8 cellular contexts compared by ENCODE assay signal in the genomic region with DNA sequence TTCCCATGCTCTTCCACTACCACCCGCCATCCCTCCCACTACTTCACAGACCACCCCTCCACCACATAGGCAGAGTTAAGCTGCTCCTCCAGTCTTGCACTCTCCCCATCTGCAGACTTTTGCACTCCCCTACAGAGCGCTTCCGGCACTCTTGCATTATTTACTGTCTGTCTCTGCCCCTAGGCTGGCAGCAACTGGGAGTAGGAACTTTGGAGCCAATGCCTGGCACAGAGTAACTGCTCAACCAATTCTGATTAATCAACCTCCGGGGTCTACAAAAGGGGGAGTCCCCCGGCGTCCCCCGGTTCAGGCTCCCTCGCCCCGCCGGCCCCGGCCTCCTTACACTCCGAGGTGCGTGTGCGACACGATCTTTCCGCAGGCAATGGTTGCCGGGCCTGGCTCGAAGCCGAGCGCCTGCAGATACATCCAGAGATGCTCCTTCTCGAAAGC. TPM values are rescaled to one million over a fixed set of nuclear protein-coding genes. Genes with fewer than 3 reads are reported as not detected.
DNase-seq lines count a peak whose midpoint lies in the region; ATAC-seq and TF ChIP-seq lines count a peak whose summit lies in the region.

No MANE protein-coding gene starts in this region.

- peak overlapping the region; percentile 79 for H3K14ac ChIP-seq in neuronal stem cell (ENCODE audit: low read length)

- peaks cover 4 to 29% of the 10 kb centered on the region in 2 donors for H3K36me3 ChIP-seq in neuronal stem cell (replicated peaks in 1 of 2; ENCODE audit: control insufficient read depth in 2 of 2, insufficient read depth in 2 of 2, low read length in 2 of 2)

- no peak overlapping the region for H3K4ac ChIP-seq in neuronal stem cell (ENCODE audit: low read length)

- H3K4me3 ChIP-seq in fibroblast of pulmonary artery (replicated peaks; ENCODE audit: low read depth, low read length) (peak overlapping the region; percentile 64), neuronal stem cell (ENCODE audit: low read length in 2 of 2) (peak overlapping the region; percentile 63 to 91)

- no peaks in the 10 kb centered on the region for H3K27me3 ChIP-seq in neuronal stem cell (ENCODE audit: control insufficient read depth in 3 of 3, insufficient read depth in 3 of 3, low read depth in 1 of 3, low read length in 3 of 3)

- H3K4me1 ChIP-seq in neuronal stem cell (ENCODE audit: control insufficient read depth in 2 of 2, insufficient read depth in 1 of 2, low read depth in 1 of 2, low read length in 2 of 2): peaks cover 4 to 8% of the 10 kb centered on the region in 2 donors

- peaks cover 52% of the 10 kb centered on the region for H3K4me1 Mint-ChIP-seq in activated T-cell treated with anti-CD3 and anti-CD28 coated beads, Interleukin-2, amount 50 U/mL, for 72 hours (ENCODE audit: low read depth)

- no peak overlapping the region for H2BK12ac ChIP-seq in neuronal stem cell (ENCODE audit: low read length)

- TF ChIP-seq CTCF in fibroblast of pulmonary artery (IDR thresholded peaks at IDR 0.05; ENCODE audit: low read length, missing control alignments): no peak

- no peak overlapping the region for H2BK120ac ChIP-seq in neuronal stem cell (ENCODE audit: low read depth, low read length)

- peak overlapping the region; percentile 95 for H3K9ac ChIP-seq in neuronal stem cell (ENCODE audit: low read depth, low read length, poor library complexity)

- DNase-seq in SIG-M5 treated with dmso at 0.1 percent for 504 hours (lab: John Stamatoyannopoulos, UW; ENCODE audit: unreplicated experiment) (peak; percentile 53), SIG-M5 (lab: John Stamatoyannopoulos, UW) (no peak), NCI-H69 (lab: John Stamatoyannopoulos, UW) (peak; percentile 82), fibroblast of pulmonary artery (ENCODE audit: low read depth) (no peak), neuronal stem cell (ENCODE audit: low spot score) (no peak), NCI-H1048 (lab: John Stamatoyannopoulos, UW) (no peak)
- DNase-seq in activated T-cell treated with anti-CD3 and anti-CD28 coated beads, Interleukin-2, amount 50 U/mL, for 72 hours: peak in 1 of 2 donors; percentile 36

- no peak overlapping the region for H4K8ac ChIP-seq in neuronal stem cell (ENCODE audit: low read depth, low read length)

- no peak overlapping the region for H4K91ac ChIP-seq in neuronal stem cell (ENCODE audit: low read depth, low read length, poor library complexity)

- WGBS in neuronal stem cell (ENCODE audit: extremely low coverage in 2 of 2, insufficient read length in 2 of 2, insufficient replicate concordance in 1 of 2), 2 donors: no CpG with 5 or more reads among the region's 21 CpGs

- H3K4me2 ChIP-seq in neuronal stem cell (ENCODE audit: insufficient read depth, low read length, poor library complexity, severe bottlenecking): peak overlapping the region; percentile 54

- peak overlapping the region; percentile 73 for H2AFZ ChIP-seq in neuronal stem cell (ENCODE audit: low read length)

- no peak overlapping the region for H2AK5ac ChIP-seq in neuronal stem cell (ENCODE audit: low read depth, low read length)

- peaks cover 4% of the 10 kb centered on the region for H3K79me1 ChIP-seq in neuronal stem cell (ENCODE audit: low read depth, low read length)

- no peak overlapping the region for H3K27ac ChIP-seq in neuronal stem cell (replicated peaks; ENCODE audit: low read length)

- peak; percentile 21 for ATAC-seq in HG02840 (IDR thresholded peaks at IDR 0.05; ENCODE audit: low FRiP score, unreplicated experiment)
- ATAC-seq in activated T-cell treated with anti-CD3 and anti-CD28 coated beads, Interleukin-2, amount 50 U/mL, for 72 hours (replicated peaks in 1 of 2): peak; percentile 41 to 46

- no peak overlapping the region for H2BK5ac ChIP-seq in neuronal stem cell (ENCODE audit: low read length)

- no peak overlapping the region for H2BK15ac ChIP-seq in neuronal stem cell (ENCODE audit: low read length)

- peak overlapping the region; percentile 96 to 97 for H3K4me3 Mint-ChIP-seq in activated T-cell treated with anti-CD3 and anti-CD28 coated beads, Interleukin-2, amount 50 U/mL, for 72 hours

- no peaks in the 10 kb centered on the region for H3K9me3 Mint-ChIP-seq in activated T-cell treated with anti-CD3 and anti-CD28 coated beads, Interleukin-2, amount 50 U/mL, for 72 hours

- H3K9me3 ChIP-seq in neuronal stem cell (replicated peaks in 1 of 2; ENCODE audit: control insufficient read depth in 2 of 2, insufficient read depth in 1 of 2, low read depth in 1 of 2, low read length in 2 of 2): peaks cover 0 to 3% of the 10 kb centered on the region in 2 donors

- H3K27me3 Mint-ChIP-seq in activated T-cell treated with anti-CD3 and anti-CD28 coated beads, Interleukin-2, amount 50 U/mL, for 72 hours (ENCODE audit: low read depth): no peaks in the 10 kb centered on the region

- no peak overlapping the region for H3K23ac ChIP-seq in neuronal stem cell (ENCODE audit: low read depth, low read length, poor library complexity)

- peak overlapping the region; percentile 72 for H3K18ac ChIP-seq in neuronal stem cell (ENCODE audit: low read length)

- peak overlapping the region; percentile 97 for H3K27ac Mint-ChIP-seq in activated T-cell treated with anti-CD3 and anti-CD28 coated beads, Interleukin-2, amount 50 U/mL, for 72 hours

- peaks cover 5 to 11% of the 10 kb centered on the region in 2 donors for H3K36me3 Mint-ChIP-seq in activated T-cell treated with anti-CD3 and anti-CD28 coated beads, Interleukin-2, amount 50 U/mL, for 72 hours (ENCODE audit: insufficient read depth in 2 of 2)

RNA-seq across cellular contexts. Expression of a gene that starts 0.5 kb away (rescaled TPM):
- total RNA-seq in activated T-cell treated with anti-CD3 and anti-CD28 coated beads, Interleukin-2, amount 50 U/mL, for 72 hours: 10 to 100 TPM; 32.8 to 33.4 TPM
- polyA plus RNA-seq in neuronal stem cell (2013, experiment 1 of 2): 26.0 TPM
- polyA plus RNA-seq in neuronal stem cell (2013, experiment 2 of 2): 26.1 TPM

RNA-seq across cellular contexts. Expression of a gene that starts 25.1 kb away (rescaled TPM):
- total RNA-seq in activated T-cell treated with anti-CD3 and anti-CD28 coated beads, Interleukin-2, amount 50 U/mL, for 72 hours: 10 to 100 TPM; 76.4 to 84.0 TPM
- 60.1 TPM for polyA plus RNA-seq in neuronal stem cell (2013, experiment 1 of 2)
- 58.0 TPM for polyA plus RNA-seq in neuronal stem cell (2013, experiment 2 of 2)

RNA-seq across cellular contexts. Expression of a gene that starts 53.0 kb away (rescaled TPM):
- 10 to 100 TPM; 36.9 to 41.6 TPM for total RNA-seq in activated T-cell treated with anti-CD3 and anti-CD28 coated beads, Interleukin-2, amount 50 U/mL, for 72 hours
- 43.7 TPM for polyA plus RNA-seq in neuronal stem cell (2013, experiment 1 of 2)
- 41.3 TPM for polyA plus RNA-seq in neuronal stem cell (2013, experiment 2 of 2)

Comparison
In these comparisons a context has a peak if more than half of its experiments do, and no peak if none do; other contexts are left out.
1. DNase-seq: peak in SIG-M5 treated with dmso at 0.1 percent for 504 hours (single experiment) and NCI-H69 (single experiment); none in SIG-M5 (single experiment), fibroblast of pulmonary artery (single experiment), neuronal stem cell (single experiment) and NCI-H1048 (single experiment).